In genomic region chr2:32773409-32773808, GRCh38 we compare ENCODE assay signal across 27 cellular contexts.
A peak's percentile ranks its signal among the peaks of the same experiment; 100 is the strongest.
DNase-seq lines count a peak whose midpoint lies in the region; ATAC-seq and TF ChIP-seq lines count a peak whose summit lies in the region.
"Had no signal": no experiment of that assay in that cellular context is flagged by ENCODE, and none has a peak within 500 bp of the region (broad histone marks: within the 10 kb centered on the region; RNA-seq: fewer than 3 reads in every experiment).

No MANE protein-coding gene starts in this region.

- no peak overlapping the region for H3K4me3 Mint-ChIP-seq in T-helper 1 cell treated with Interleukin-12 subunit alpha and Interleukin-12 subunit beta and Interleukin-4 antibody, amounts not matched to agents 30 μg/mL and 1 μg/mL, for 36 hours
- H3K4me3 Mint-ChIP-seq: activated naive CD4-positive, alpha-beta T cell treated with anti-CD3 and anti-CD28 coated beads, Interleukin-2, amount 10 ng/mL, durations not matched to agents 7 days and 5 days; activated T-cell treated with anti-CD3 and anti-CD28 coated beads, Interleukin-2, amount 50 U/mL, for 72 hours; B cell; CD8-positive, alpha-beta T cell had no signal

- peak overlapping the region; percentile 5 for H3K27ac Mint-ChIP-seq in T-helper 1 cell treated with Interleukin-12 subunit alpha and Interleukin-12 subunit beta and Interleukin-4 antibody, amounts not matched to agents 30 μg/mL and 1 μg/mL, for 36 hours
- H3K27ac Mint-ChIP-seq: activated naive CD4-positive, alpha-beta T cell treated with anti-CD3 and anti-CD28 coated beads, Interleukin-2, amount 10 ng/mL, durations not matched to agents 7 days and 5 days; activated T-cell treated with anti-CD3 and anti-CD28 coated beads, Interleukin-2, amount 50 U/mL, for 72 hours; B cell; CD8-positive, alpha-beta T cell had no signal

- H3K27me3 Mint-ChIP-seq in T-helper 1 cell treated with Interleukin-12 subunit alpha and Interleukin-12 subunit beta and Interleukin-4 antibody, amounts not matched to agents 30 μg/mL and 1 μg/mL, for 36 hours (ENCODE audit: low read depth) = no peaks in the 10 kb centered on the region
- H3K27me3 Mint-ChIP-seq: activated naive CD4-positive, alpha-beta T cell treated with anti-CD3 and anti-CD28 coated beads, Interleukin-2, amount 10 ng/mL, durations not matched to agents 7 days and 5 days; B cell had no signal

- peak overlapping the region; percentile 24; the same call in 1 of the 2 replicates for H3K4me2 ChIP-seq in OCI-LY1 (ENCODE audit: low read length)

- peak overlapping the region; percentile 35 for H3K9ac ChIP-seq in OCI-LY1 (ENCODE audit: low read length)
- H3K9ac ChIP-seq: GM23248 had no signal

- no peak for TF ChIP-seq POLR2A in esophagus muscularis mucosa (IDR thresholded peaks at IDR 0.05; ENCODE audit: low read depth)

- H3F3A ChIP-seq in OCI-LY1 (ENCODE audit: insufficient read depth, low read length) = no peaks in the 10 kb centered on the region; the same call in 1 of the 2 replicates

- peaks cover 14% of the 10 kb centered on the region for H3K4me1 ChIP-seq in OCI-LY1 (ENCODE audit: insufficient read depth, low read length, severe bottlenecking)
- H3K4me1 ChIP-seq in esophagus muscularis mucosa = peaks cover 10 to 14% (median 11%) of the 10 kb centered on the region in 4 donors
- H3K4me1 ChIP-seq: prostate gland, testis, vagina had no signal

- no peak overlapping the region for H3K4me3 ChIP-seq in OCI-LY1 (ENCODE audit: low read depth, low read length, poor library complexity, severe bottlenecking)
- no peak overlapping the region for H3K4me3 ChIP-seq in esophagus muscularis mucosa
- H3K4me3 ChIP-seq: gastroesophageal sphincter, GM12878, GM23248, prostate gland, testis, vagina had no signal

- DNase-seq in T-helper 1 cell = no peak
- DNase-seq in esophagus muscularis mucosa (ENCODE audit: extremely low spot score) = no peak
- DNase-seq in stimulated activated naive CD8-positive, alpha-beta T cell treated with anti-CD3 and anti-CD28 coated beads, Interleukin-15, Interleukin-2, amounts not matched to agents 100 U/mL and 50 U/mL, for 24 hours = no peak
- DNase-seq: activated CD4-positive, alpha-beta T cell treated with anti-CD3 and anti-CD28 coated beads, Interleukin-2, amount 50 U/mL, for 4 hours; activated CD4-positive, CD25-positive, alpha-beta regulatory T cell; activated naive CD4-positive, alpha-beta T cell treated with anti-CD3 and anti-CD28 coated beads, Interleukin-2, amount 10 ng/mL, durations not matched to agents 7 days and 5 days; activated T-cell treated with anti-CD3 and anti-CD28 coated beads, Interleukin-2, amount 50 U/mL, for 72 hours; CD8-positive, alpha-beta T cell; central memory CD4-positive, alpha-beta T cell; left colon; NCI-H1048; NCI-H226; stimulated activated CD4-positive, alpha-beta T cell treated with anti-CD3 and anti-CD28 coated beads, Interleukin-4, amount 100 ng/mL, for 4 hours; stimulated activated naive CD4-positive, alpha-beta T cell; T-helper 9 cell; testis had no signal

- peak overlapping the region; percentile 74 for H3K27ac ChIP-seq in OCI-LY1 (ENCODE audit: low read depth, low read length, poor library complexity, severe bottlenecking)
- peak overlapping the region in 3 of 4 donors; percentile 12 to 35 (median 13) for H3K27ac ChIP-seq in esophagus muscularis mucosa (replicated peaks in 1 of 4)
- H3K27ac ChIP-seq: GM23248, prostate gland, testis, vagina had no signal

- no peaks in the 10 kb centered on the region for H3K4me1 Mint-ChIP-seq in T-helper 1 cell treated with Interleukin-12 subunit alpha and Interleukin-12 subunit beta and Interleukin-4 antibody, amounts not matched to agents 30 μg/mL and 1 μg/mL, for 36 hours (ENCODE audit: low read depth)
- H3K4me1 Mint-ChIP-seq: activated naive CD4-positive, alpha-beta T cell treated with anti-CD3 and anti-CD28 coated beads, Interleukin-2, amount 10 ng/mL, durations not matched to agents 7 days and 5 days; B cell had no signal

- H2AFZ ChIP-seq in OCI-LY1 (ENCODE audit: low read length) = no peak overlapping the region
- H2AFZ ChIP-seq: GM23248 had no signal

- intact Hi-C loops in esophagus muscularis mucosa (cut with DNase I) = loop anchor here (2.0 to 10.0 kb wide), 4 partner anchors 174 to 809 kb away; partner anchors contain the start of gene LTBP1

- peaks cover 5% of the 10 kb centered on the region for H3K36me3 Mint-ChIP-seq in T-helper 1 cell treated with Interleukin-12 subunit alpha and Interleukin-12 subunit beta and Interleukin-4 antibody, amounts not matched to agents 30 μg/mL and 1 μg/mL, for 36 hours (ENCODE audit: low read depth)

- 66% methylated on average over 5 of the region's 5 CpGs for WGBS in esophagus muscularis mucosa

- ATAC-seq in stimulated activated naive CD8-positive, alpha-beta T cell treated with anti-CD3 and anti-CD28 coated beads, Interleukin-15, Interleukin-2, amounts not matched to agents 100 U/mL and 50 U/mL, for 24 hours = peak; percentile 79
- no peak for ATAC-seq in HG03565 (IDR thresholded peaks at IDR 0.05; ENCODE audit: unreplicated experiment)
- no peak for ATAC-seq in HG03378 (IDR thresholded peaks at IDR 0.05; ENCODE audit: unreplicated experiment)
- no peak for ATAC-seq in GM18909 (IDR thresholded peaks at IDR 0.05; ENCODE audit: poor library complexity, unreplicated experiment)
- ATAC-seq: activated T-cell treated with anti-CD3 and anti-CD28 coated beads, Interleukin-2, amount 50 U/mL, for 72 hours; CD8-positive, alpha-beta T cell had no signal

- H4K20me1 ChIP-seq in OCI-LY1 (ENCODE audit: insufficient read depth, low read length) = no peaks in the 10 kb centered on the region

- H3K27me3 ChIP-seq in OCI-LY1 (ENCODE audit: insufficient read depth, low read length) = no peaks in the 10 kb centered on the region
- H3K27me3 ChIP-seq in esophagus muscularis mucosa = no peaks in the 10 kb centered on the region
- H3K27me3 ChIP-seq: gastroesophageal sphincter, testis, vagina had no signal

- TF ChIP-seq CTCF in OCI-LY1 (IDR thresholded peaks at IDR 0.05; ENCODE audit: low read length) (peak; percentile 13; the same call in 1 of the 2 replicates), esophagus muscularis mucosa (IDR thresholded peaks at IDR 0.05) (no peak)

- H3K9me3 ChIP-seq in OCI-LY1 (ENCODE audit: low read length) = peaks cover 7% of the 10 kb centered on the region; the same call in 1 of the 2 replicates
- H3K9me3 ChIP-seq in esophagus muscularis mucosa = no peaks in the 10 kb centered on the region
- H3K9me3 ChIP-seq: gastroesophageal sphincter, prostate gland, testis, vagina had no signal

- H3K36me3 ChIP-seq in OCI-LY1 (ENCODE audit: insufficient read depth, low read length) (peaks cover 11% of the 10 kb centered on the region), esophagus muscularis mucosa (peaks cover 0 to 7% (median 0%) of the 10 kb centered on the region in 4 donors)
- H3K36me3 ChIP-seq: prostate gland had no signal

- TF ChIP-seq EP300 in esophagus muscularis mucosa (IDR thresholded peaks at IDR 0.05) = no peak

- H3K9me3 Mint-ChIP-seq in T-helper 1 cell treated with Interleukin-12 subunit alpha and Interleukin-12 subunit beta and Interleukin-4 antibody, amounts not matched to agents 30 μg/mL and 1 μg/mL, for 36 hours = no peaks in the 10 kb centered on the region
- H3K9me3 Mint-ChIP-seq: activated naive CD4-positive, alpha-beta T cell treated with anti-CD3 and anti-CD28 coated beads, Interleukin-2, amount 10 ng/mL, durations not matched to agents 7 days and 5 days had no signal

- no peaks in the 10 kb centered on the region for H3K79me2 ChIP-seq in OCI-LY1 (ENCODE audit: insufficient read depth, low read length)

- no peaks in the 10 kb centered on the region for H3K9me2 ChIP-seq in OCI-LY1 (ENCODE audit: low read depth, low read length)
